Comparison of ENCODE assay signal across 9 cellular contexts in genomic region chrX:68831405-68832100, GRCh38. TPM values are rescaled to one million over a fixed set of nuclear protein-coding genes. Genes with fewer than 3 reads are reported as not detected.
A peak's percentile ranks its signal among the peaks of the same experiment; 100 is the strongest.
DNase-seq lines count a peak whose midpoint lies in the region; ATAC-seq and TF ChIP-seq lines count a peak whose summit lies in the region.
"Had no signal": no experiment of that assay in that cellular context is flagged by ENCODE, and none has a peak within 500 bp of the region (broad histone marks: within the 10 kb centered on the region; RNA-seq: fewer than 3 reads in every experiment).

No MANE protein-coding gene starts in this region.

- H4K20me1 ChIP-seq in SK-N-SH (ENCODE audit: insufficient read depth): peaks cover 2% of the 10 kb centered on the region; the same call in 1 of the 2 replicates

- DNase-seq in SK-N-SH: no peak
- DNase-seq in activated naive CD8-positive, alpha-beta T cell treated with anti-CD3 and anti-CD28 coated beads for 36 hours: no peak
- DNase-seq in immature natural killer cell: no peak
- DNase-seq in spleen: no peak
- no peak for DNase-seq in NCI-H82 (lab: John Stamatoyannopoulos, UW)
- no peak for DNase-seq in NCI-H1092 treated with DMSO at 0.1 percent for 48 hours (lab: John Stamatoyannopoulos, UW)
- DNase-seq: NCI-H1092 had no signal

- H3K27me3 Mint-ChIP-seq in activated naive CD8-positive, alpha-beta T cell treated with anti-CD3 and anti-CD28 coated beads for 36 hours: no peaks in the 10 kb centered on the region
- H3K27me3 Mint-ChIP-seq in immature natural killer cell (ENCODE audit: low read depth in 3 of 3): peaks cover 2 to 13% (median 11%) of the 10 kb centered on the region in 3 donors

- H3K4me1 ChIP-seq in SK-N-SH (ENCODE audit: control insufficient read depth in 1 of 2, insufficient read depth in 2 of 2, low read depth in 1 of 2, low read length in 1 of 2) (peaks cover 0 to 10% of the 10 kb centered on the region in 2 experiments; a peak in 1 of 4 replicates), spleen (peaks cover 0 to 58% (median 13%) of the 10 kb centered on the region in 6 donors)

- peaks cover 15% of the 10 kb centered on the region for H3K4me1 Mint-ChIP-seq in activated naive CD8-positive, alpha-beta T cell treated with anti-CD3 and anti-CD28 coated beads for 36 hours
- H3K4me1 Mint-ChIP-seq in immature natural killer cell: peaks cover 26 to 30% of the 10 kb centered on the region in 2 donors

- TF ChIP-seq POLR2A in spleen (IDR thresholded peaks at IDR 0.05): no peak

- H3K9me2 ChIP-seq in SK-N-SH: no peaks in the 10 kb centered on the region

- H3K4me3 ChIP-seq in SK-N-SH (ENCODE audit: low read depth in 2 of 2, low read length in 1 of 2) (peak overlapping the region in 1 of 2 experiments; percentile 28; a peak in 1 of 4 replicates), spleen (peak overlapping the region in 7 of 8 donors; percentile 4 to 82 (median 64))

- H3K36me3 ChIP-seq in SK-N-SH (replicated peaks in 1 of 2; ENCODE audit: control insufficient read depth in 1 of 2, insufficient read depth in 2 of 2, low read length in 1 of 2) (no peaks in the 10 kb centered on the region), spleen (no peaks in the 10 kb centered on the region)

- CTCF ChIA-PET in SK-N-SH (lab: Yijun Ruan, JAX): interaction anchor here (1.2 to 6.6 kb wide), 7 partner anchors 9 to 390 kb away, joined by 3 to 95 read pairs (median 5); no protein-coding TSS in a partner anchor

- no peak for TF ChIP-seq RAD21 in SK-N-SH (IDR thresholded peaks at IDR 0.05; ENCODE audit: low read length)

- TF ChIP-seq CTCF in SK-N-SH (IDR thresholded peaks at IDR 0.05): no peak
- no peak for TF ChIP-seq CTCF in spleen (IDR thresholded peaks at IDR 0.05 in 8 of 11, conservative IDR thresholded peaks at IDR 0.05 in 3 of 11)

- H3K36me3 Mint-ChIP-seq in activated naive CD8-positive, alpha-beta T cell treated with anti-CD3 and anti-CD28 coated beads for 36 hours: no peaks in the 10 kb centered on the region
- H3K36me3 Mint-ChIP-seq in immature natural killer cell: no peaks in the 10 kb centered on the region

- H3K27ac Mint-ChIP-seq in activated naive CD8-positive, alpha-beta T cell treated with anti-CD3 and anti-CD28 coated beads for 36 hours: no peak overlapping the region
- no peak overlapping the region for H3K27ac Mint-ChIP-seq in immature natural killer cell

- no peaks in the 10 kb centered on the region for H3K9me3 Mint-ChIP-seq in activated naive CD8-positive, alpha-beta T cell treated with anti-CD3 and anti-CD28 coated beads for 36 hours
- H3K9me3 Mint-ChIP-seq in immature natural killer cell: no peaks in the 10 kb centered on the region

- H3K4me3 Mint-ChIP-seq in activated naive CD8-positive, alpha-beta T cell treated with anti-CD3 and anti-CD28 coated beads for 36 hours: peak overlapping the region; percentile 45
- H3K4me3 Mint-ChIP-seq in immature natural killer cell: peak overlapping the region; percentile 46 to 92 (median 68)

- POLR2A ChIA-PET in SK-N-SH (lab: Yijun Ruan, JAX): no interaction called here

- no peaks in the 10 kb centered on the region for H3F3A ChIP-seq in SK-N-SH (replicated peaks; ENCODE audit: insufficient read depth)

- ATAC-seq in SK-N-SH treated with all-trans-retinoic acid at 6 μM for 48 hours: no peak
- ATAC-seq in GM21619 (IDR thresholded peaks at IDR 0.05; ENCODE audit: unreplicated experiment): no peak

- intact Hi-C loops in spleen (cut with DNase I; ENCODE audit: low total_unique reads): no loop called here

- 30% methylated on average over 3 of the region's 7 CpGs for WGBS in SK-N-SH (ENCODE audit: low lambda C conversion rate)
- 28 to 31% (median 29%) methylated on average over 5 to 7 of the region's 7 CpGs for WGBS in spleen, 5 donors

- no peaks in the 10 kb centered on the region for H3K79me2 ChIP-seq in SK-N-SH (ENCODE audit: insufficient read depth)

- TF ChIP-seq EP300 in SK-N-SH (IDR thresholded peaks at IDR 0.05; ENCODE audit: borderline replicate concordance in 1 of 2, low read depth in 1 of 2, low read length in 1 of 2): no peak

- H3K9ac ChIP-seq in SK-N-SH: no peak overlapping the region

- H2AFZ ChIP-seq in SK-N-SH (ENCODE audit: low read depth): no peak overlapping the region

- peak overlapping the region; percentile 81 for H3K4me2 ChIP-seq in SK-N-SH

- H3K9me3 ChIP-seq in SK-N-SH: no peaks in the 10 kb centered on the region
- H3K9me3 ChIP-seq in spleen: no peaks in the 10 kb centered on the region

- H3K27ac ChIP-seq in SK-N-SH (ENCODE audit: low read depth in 2 of 2, low read length in 1 of 2) (no peak overlapping the region; a peak in 1 of 4 replicates), spleen (peak overlapping the region in 5 of 8 donors; percentile 20 to 85 (median 81))

- H3K27me3 ChIP-seq in SK-N-SH (ENCODE audit: insufficient read depth) (peaks cover 15% of the 10 kb centered on the region; the same call in 1 of the 2 replicates), spleen (replicated peaks in 1 of 7) (peaks cover 0 to 25% (median 5%) of the 10 kb centered on the region in 7 donors)

TF ChIP-seq in SK-N-SH, 30 proteins besides CTCF, POLR2A, EP300 and RAD21 (continues in another document):
- TF ChIP-seq CHD2 (IDR thresholded peaks at IDR 0.05; ENCODE audit: low read length, partially characterized antibody) (no peak), USF1 (IDR thresholded peaks at IDR 0.05; ENCODE audit: borderline replicate concordance, low read depth) (no peak), RCOR1 (IDR thresholded peaks at IDR 0.05; ENCODE audit: low read length) (no peak), TAF1 (IDR thresholded peaks at IDR 0.05; ENCODE audit: borderline replicate concordance, low read depth, low read length) (no peak), NRF1 (IDR thresholded peaks at IDR 0.05; ENCODE audit: low read depth, low read length) (no peak)

TF ChIP-seq in SK-N-SH treated with all-trans-retinoic acid at 6 μM for 48 hours, 23 proteins besides CTCF, POLR2A, EP300 and RAD21:
- TF ChIP-seq GLIS3 (CRISPR knock-in tag; IDR thresholded peaks at IDR 0.05) (no peak), CSRNP3 (CRISPR knock-in tag; IDR thresholded peaks at IDR 0.05) (no peak), ISL1 (CRISPR knock-in tag; IDR thresholded peaks at IDR 0.05) (no peak), ESRRG (CRISPR knock-in tag; IDR thresholded peaks at IDR 0.05) (no peak), ZFP30 (CRISPR knock-in tag; IDR thresholded peaks at IDR 0.05) (no peak), CREB5 (CRISPR knock-in tag; IDR thresholded peaks at IDR 0.05; ENCODE audit: low read depth) (no peak)
TF ChIP-seq in SK-N-SH treated with all-trans-retinoic acid at 6 μM for 48 hours: peak in this region for 0.

RNA-seq across cellular contexts. Expression of gene EFNB1, which starts 2.7 kb away (rescaled TPM):
- polyA plus RNA-seq in SK-N-SH (2012; rRNA removed) (7.5 and 8.4 TPM in 2 replicates), immature natural killer cell (1 to 10 TPM; 3.9 to 5.6 (median 3.9) TPM), spleen (10 to 100 TPM in 1 of 3 donors, 1 to 10 TPM in 2; 4.8 to 15.3 (median 7.2) TPM)
- polyA plus RNA-seq in SK-N-SH (2012; cell fraction: cytosol; rRNA removed): 3.9 and 6.5 TPM in 2 replicates
- 3.8 and 3.9 TPM in 2 replicates for polyA plus RNA-seq in SK-N-SH (2012; cell fraction: nucleus; rRNA removed)
- total RNA-seq in activated naive CD8-positive, alpha-beta T cell treated with anti-CD3 and anti-CD28 coated beads for 36 hours: 1 to 10 TPM; 4.3 to 4.5 TPM
- 10 to 100 TPM; 22.0 to 48.7 (median 38.5) TPM for total RNA-seq in spleen

Comparison
In these comparisons a context has a peak if more than half of its experiments do, and no peak if none do; other contexts are left out.
1. H3K27ac ChIP-seq: peak in spleen (5 of 8); none in SK-N-SH (0 of 2).